In the genomic region with DNA sequence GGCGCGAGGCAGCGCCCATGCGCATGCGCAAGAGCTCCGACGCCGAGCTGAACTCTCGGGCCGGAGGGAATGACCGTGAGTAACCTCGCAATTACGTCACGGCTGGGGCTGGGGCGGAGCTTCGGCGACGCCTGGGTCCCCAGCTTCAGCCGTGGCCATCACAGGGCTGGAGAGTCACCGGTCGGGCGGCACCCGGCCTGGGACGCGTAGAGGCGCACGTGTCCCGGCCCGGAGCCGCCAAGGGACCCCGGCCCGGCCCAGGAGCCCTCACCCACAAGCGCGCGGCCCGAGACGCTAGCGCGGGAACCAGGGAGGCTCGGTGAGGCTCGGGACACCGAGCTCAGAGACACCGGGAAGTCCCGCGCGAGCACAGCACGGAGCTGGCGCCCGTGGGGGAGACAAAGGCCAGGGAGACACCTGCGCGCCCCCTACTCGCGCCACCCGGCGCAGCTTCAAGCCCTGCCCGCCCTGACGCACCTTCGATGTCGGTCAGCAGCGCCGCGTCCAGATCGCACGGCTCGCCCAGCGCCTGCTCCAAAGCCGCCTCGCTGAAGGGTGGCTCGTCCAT, we compare ENCODE assay signal across 8 cellular contexts. TPM values are rescaled to one million over a fixed set of nuclear protein-coding genes. Genes with fewer than 3 reads are reported as not detected.
A peak's percentile ranks its signal among the peaks of the same experiment; 100 is the strongest.
DNase-seq lines count a peak whose midpoint lies in the region; TF ChIP-seq lines count a peak whose summit lies in the region.

No MANE protein-coding gene starts in this region.

- no peaks in the 10 kb centered on the region for H3K9me3 ChIP-seq in HAP-1
- H3K9me3 ChIP-seq in MG63, result no peaks in the 10 kb centered on the region
- H3K9me3 ChIP-seq in neural cell (ENCODE audit: low read length), result no peaks in the 10 kb centered on the region

- H3K36me3 Mint-ChIP-seq in stimulated activated naive CD8-positive, alpha-beta T cell treated with anti-CD3 and anti-CD28 coated beads, Interleukin-15, Interleukin-2, amounts not matched to agents 100 ng/mL and 50 ng/mL, for 24 hours (ENCODE audit: low read depth), result peaks cover 29% of the 10 kb centered on the region

- H2AFZ ChIP-seq in neural cell (ENCODE audit: low read depth, low read length), result peak overlapping the region; percentile 73

- H3K27ac Mint-ChIP-seq in stimulated activated naive CD8-positive, alpha-beta T cell treated with anti-CD3 and anti-CD28 coated beads, Interleukin-15, Interleukin-2, amounts not matched to agents 100 ng/mL and 50 ng/mL, for 24 hours, result peak overlapping the region; percentile 95

- DNase-seq in G401 (ENCODE audit: low spot score), result peak; percentile 98
- DNase-seq in HAP-1 (ENCODE audit: low spot score in 2 of 2), result peak; percentile 82 to 99
- DNase-seq in MG63, result peak; percentile 88
- DNase-seq in activated gamma-delta T cell treated with Interleukin-2 at 50 U/mL for 16 hours, result peak; percentile 93
- peak; percentile 93 for DNase-seq in fibroblast of villous mesenchyme (ENCODE audit: low read depth)

- peaks cover 75% of the 10 kb centered on the region for H3K4me1 Mint-ChIP-seq in stimulated activated naive CD8-positive, alpha-beta T cell treated with anti-CD3 and anti-CD28 coated beads, Interleukin-15, Interleukin-2, amounts not matched to agents 100 ng/mL and 50 ng/mL, for 24 hours (ENCODE audit: low read depth)

- H3K27me3 ChIP-seq in HAP-1 (ENCODE audit: low read depth) (no peaks in the 10 kb centered on the region), MG63 (no peaks in the 10 kb centered on the region), neural cell (ENCODE audit: insufficient read depth, low read depth, low read length) (no peaks in the 10 kb centered on the region)

- H4K20me1 ChIP-seq in neural cell (ENCODE audit: insufficient read depth), result no peaks in the 10 kb centered on the region

- peak overlapping the region; percentile 90 for H3K4me3 Mint-ChIP-seq in stimulated activated naive CD8-positive, alpha-beta T cell treated with anti-CD3 and anti-CD28 coated beads, Interleukin-15, Interleukin-2, amounts not matched to agents 100 ng/mL and 50 ng/mL, for 24 hours

- H3K9me3 Mint-ChIP-seq in stimulated activated naive CD8-positive, alpha-beta T cell treated with anti-CD3 and anti-CD28 coated beads, Interleukin-15, Interleukin-2, amounts not matched to agents 100 ng/mL and 50 ng/mL, for 24 hours, result no peaks in the 10 kb centered on the region

- peak; percentile 47 for TF ChIP-seq RAD21 in neural cell (conservative IDR thresholded peaks at IDR 0.05)

- peak overlapping the region; percentile 90 for H3K9ac ChIP-seq in neural cell (ENCODE audit: low read length)

- peak; percentile 90 for TF ChIP-seq POLR2A in Raji (IDR thresholded peaks at IDR 0.05; ENCODE audit: insufficient read depth, low read depth, low read length)

- H3K36me3 ChIP-seq in HAP-1 (replicated peaks) (peaks cover 18% of the 10 kb centered on the region), MG63 (peaks cover 20% of the 10 kb centered on the region), neural cell (ENCODE audit: insufficient read depth, low read length) (no peaks in the 10 kb centered on the region)

- H3K27ac ChIP-seq in neural cell (ENCODE audit: low read length), result peak overlapping the region; percentile 86

- peaks cover 58% of the 10 kb centered on the region for H3K4me1 ChIP-seq in HAP-1

- peaks cover 14% of the 10 kb centered on the region for H3K79me2 ChIP-seq in neural cell (replicated peaks; ENCODE audit: insufficient read depth, low read length)

- H3K4me2 ChIP-seq in neural cell (ENCODE audit: low read length), result no peak overlapping the region

- H3F3A ChIP-seq in neural cell (ENCODE audit: insufficient read depth, low read length, poor library complexity, severe bottlenecking), result no peaks in the 10 kb centered on the region

- H3K4me3 ChIP-seq in HAP-1 (peak overlapping the region; percentile 79), MG63 (peak overlapping the region; percentile 86), fibroblast of villous mesenchyme (ENCODE audit: low read depth, low read length) (peak overlapping the region; percentile 82), neural cell (ENCODE audit: low read length) (peak overlapping the region; percentile 97)

- H3K27me3 Mint-ChIP-seq in stimulated activated naive CD8-positive, alpha-beta T cell treated with anti-CD3 and anti-CD28 coated beads, Interleukin-15, Interleukin-2, amounts not matched to agents 100 ng/mL and 50 ng/mL, for 24 hours, result no peaks in the 10 kb centered on the region

- TF ChIP-seq EP300 in neural cell (conservative IDR thresholded peaks at IDR 0.05; ENCODE audit: poor library complexity, severe bottlenecking), result peak; percentile 76

- TF ChIP-seq CTCF in fibroblast of villous mesenchyme (IDR thresholded peaks at IDR 0.05; ENCODE audit: insufficient read depth, low read depth, low read length) (no peak), neural cell (IDR thresholded peaks at IDR 0.05; ENCODE audit: poor library complexity, severe bottlenecking) (no peak)

- H3K9me2 ChIP-seq in neural cell (ENCODE audit: insufficient read depth, low read length), result no peaks in the 10 kb centered on the region

- in situ Hi-C loops in G401 (cut with HindIII; ENCODE audit: low sequenced_read_pairs) (no loop called here), HAP-1 (cut with MboI; ENCODE audit: low sequenced_read_pairs) (no loop called here)

TF ChIP-seq in neural cell, 6 proteins besides CTCF, POLR2A, EP300 and RAD21:
- TF ChIP-seq, protein P1, sequence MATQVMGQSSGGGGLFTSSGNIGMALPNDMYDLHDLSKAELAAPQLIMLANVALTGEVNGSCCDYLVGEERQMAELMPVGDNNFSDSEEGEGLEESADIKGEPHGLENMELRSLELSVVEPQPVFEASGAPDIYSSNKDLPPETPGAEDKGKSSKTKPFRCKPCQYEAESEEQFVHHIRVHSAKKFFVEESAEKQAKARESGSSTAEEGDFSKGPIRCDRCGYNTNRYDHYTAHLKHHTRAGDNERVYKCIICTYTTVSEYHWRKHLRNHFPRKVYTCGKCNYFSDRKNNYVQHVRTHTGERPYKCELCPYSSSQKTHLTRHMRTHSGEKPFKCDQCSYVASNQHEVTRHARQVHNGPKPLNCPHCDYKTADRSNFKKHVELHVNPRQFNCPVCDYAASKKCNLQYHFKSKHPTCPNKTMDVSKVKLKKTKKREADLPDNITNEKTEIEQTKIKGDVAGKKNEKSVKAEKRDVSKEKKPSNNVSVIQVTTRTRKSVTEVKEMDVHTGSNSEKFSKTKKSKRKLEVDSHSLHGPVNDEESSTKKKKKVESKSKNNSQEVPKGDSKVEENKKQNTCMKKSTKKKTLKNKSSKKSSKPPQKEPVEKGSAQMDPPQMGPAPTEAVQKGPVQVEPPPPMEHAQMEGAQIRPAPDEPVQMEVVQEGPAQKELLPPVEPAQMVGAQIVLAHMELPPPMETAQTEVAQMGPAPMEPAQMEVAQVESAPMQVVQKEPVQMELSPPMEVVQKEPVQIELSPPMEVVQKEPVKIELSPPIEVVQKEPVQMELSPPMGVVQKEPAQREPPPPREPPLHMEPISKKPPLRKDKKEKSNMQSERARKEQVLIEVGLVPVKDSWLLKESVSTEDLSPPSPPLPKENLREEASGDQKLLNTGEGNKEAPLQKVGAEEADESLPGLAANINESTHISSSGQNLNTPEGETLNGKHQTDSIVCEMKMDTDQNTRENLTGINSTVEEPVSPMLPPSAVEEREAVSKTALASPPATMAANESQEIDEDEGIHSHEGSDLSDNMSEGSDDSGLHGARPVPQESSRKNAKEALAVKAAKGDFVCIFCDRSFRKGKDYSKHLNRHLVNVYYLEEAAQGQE (IDR thresholded peaks at IDR 0.05; ENCODE audit: borderline replicate concordance), result peak; percentile 68
- TF ChIP-seq EZH2 (IDR thresholded peaks at IDR 0.05; ENCODE audit: borderline replicate concordance, insufficient read depth, low read length, poor library complexity, severe bottlenecking) (no peak), MXI1 (conservative IDR thresholded peaks at IDR 0.05; ENCODE audit: poor library complexity, severe bottlenecking) (peak; percentile 88), SMC3 (conservative IDR thresholded peaks at IDR 0.05; ENCODE audit: poor library complexity) (peak; percentile 44), POLR2AphosphoS5 (IDR thresholded peaks at IDR 0.05) (peak; percentile 89), TAF1 (IDR thresholded peaks at IDR 0.05; ENCODE audit: low read depth) (no peak)
TF ChIP-seq in neural cell: peak in this region for 4.

RNA-seq across cellular contexts. Expression of a gene that starts 0.5 kb away (rescaled TPM):
- 116 and 155 TPM in 2 replicates for total RNA-seq in G401 (2014; rRNA removed; shearing (Covaris generic))
- 36.0 and 59.3 TPM in 2 replicates for total RNA-seq in MG63 (2014; rRNA removed; shearing (Covaris generic); ENCODE audit: low replicate concordance)
- 92.0 and 128 TPM in 2 replicates for total RNA-seq in fibroblast of villous mesenchyme
- 22.5 and 25.9 TPM in 2 replicates for polyA plus RNA-seq in neural cell
- polyA minus RNA-seq in neural cell, result 11.7 and 20.0 TPM in 2 replicates

Comparison
In these comparisons a context has a peak if more than half of its experiments do, and no peak if none do; other contexts are left out.
1. Peak in every context shown above with its lines: DNase-seq, H3K4me3 ChIP-seq and H3K27ac ChIP-seq.